In the genomic region with DNA sequence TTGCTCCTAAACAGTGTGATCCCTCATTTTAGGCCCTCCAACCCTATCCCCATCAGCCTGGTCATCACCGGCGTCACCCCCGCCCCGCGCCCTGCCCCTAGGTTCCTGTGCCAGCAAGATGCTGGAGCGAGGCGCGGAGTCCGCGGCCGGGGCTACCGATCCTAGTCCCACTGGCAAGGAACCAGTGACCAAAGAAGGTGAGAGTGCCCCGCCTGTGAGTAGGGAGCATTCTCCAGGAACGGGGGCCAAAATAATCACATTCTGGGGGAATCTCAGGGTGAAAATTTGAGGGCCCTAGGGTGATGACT, we compare ENCODE assay signal across 1 cellular context.
TF ChIP-seq lines count a peak whose summit lies in the region.

No MANE protein-coding gene starts in this region.

TF ChIP-seq in A549, 52 proteins besides CTCF, POLR2A, EP300 and RAD21:
- no peak for TF ChIP-seq NFE2L2 (conservative IDR thresholded peaks at IDR 0.05; ENCODE audit: low read length)
- no peak for TF ChIP-seq CBX2 (IDR thresholded peaks at IDR 0.05; ENCODE audit: borderline replicate concordance, low read depth)
- TF ChIP-seq CHD4 (IDR thresholded peaks at IDR 0.05; ENCODE audit: borderline replicate concordance) = no peak
- TF ChIP-seq HEYL (CRISPR knock-in tag; IDR thresholded peaks at IDR 0.05) = no peak
- TF ChIP-seq RFX5 (IDR thresholded peaks at IDR 0.05) = no peak
- TF ChIP-seq HOXB5 (CRISPR knock-in tag; IDR thresholded peaks at IDR 0.05) = no peak
- TF ChIP-seq EHF (CRISPR knock-in tag; IDR thresholded peaks at IDR 0.05) = no peak
- no peak for TF ChIP-seq KDM5A (IDR thresholded peaks at IDR 0.05)
- no peak for TF ChIP-seq JUNB (IDR thresholded peaks at IDR 0.05)
- TF ChIP-seq FOXS1 (CRISPR knock-in tag; IDR thresholded peaks at IDR 0.05) = no peak
TF ChIP-seq in A549: peak in this region for 0.
